12 cellular contexts compared by ENCODE assay signal in the genomic region with DNA sequence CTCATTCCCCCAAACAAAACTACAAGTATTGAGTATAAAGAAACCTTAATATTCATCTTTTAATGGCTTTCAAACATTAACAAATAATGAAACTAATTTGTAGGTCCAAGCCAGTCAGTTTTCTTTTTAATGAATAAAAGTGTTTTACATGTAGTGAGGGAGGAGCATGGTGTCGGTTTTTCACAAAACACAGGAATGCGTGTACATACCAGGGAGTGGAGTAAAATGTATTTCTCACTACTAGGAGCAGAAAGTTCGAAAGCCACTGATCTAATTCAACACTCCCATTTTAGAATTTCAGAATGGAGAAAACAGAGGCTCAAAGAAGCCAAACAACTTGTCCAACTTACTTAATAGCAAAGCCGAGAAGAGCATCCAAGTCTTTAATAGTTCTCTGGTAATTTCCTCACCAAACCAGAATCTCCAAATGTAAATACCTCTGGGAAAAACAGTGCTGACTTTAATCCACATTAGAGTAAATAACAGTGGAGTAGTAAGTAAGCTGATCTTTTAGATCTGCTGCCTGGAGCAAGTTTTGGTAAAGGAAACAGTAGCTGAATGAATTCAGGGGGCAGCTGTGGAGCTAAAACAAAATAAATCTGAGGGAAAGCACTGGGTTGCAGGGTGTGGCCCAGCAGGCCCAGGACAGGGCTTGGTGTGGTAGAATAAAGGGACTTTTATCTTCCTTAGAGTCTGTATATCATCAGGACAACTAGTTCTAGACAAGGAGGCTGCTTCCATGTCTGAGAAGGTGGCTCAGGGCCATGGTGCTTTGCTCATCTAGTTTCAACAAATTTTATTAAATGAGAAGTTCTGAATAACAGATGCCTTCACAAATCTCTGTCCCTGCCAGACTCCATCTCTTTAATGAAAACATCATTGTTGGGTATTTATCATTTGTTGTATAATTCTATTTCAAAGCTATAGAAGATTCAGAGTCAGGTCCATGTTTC. TPM values are rescaled to one million over a fixed set of nuclear protein-coding genes. Genes with fewer than 3 reads are reported as not detected.
DNase-seq lines count a peak whose midpoint lies in the region; ATAC-seq and TF ChIP-seq lines count a peak whose summit lies in the region.
"Had no signal": no experiment of that assay in that cellular context is flagged by ENCODE, and none has a peak within 500 bp of the region (broad histone marks: within the 10 kb centered on the region; RNA-seq: fewer than 3 reads in every experiment).

No MANE protein-coding gene starts in this region.

- H3K27me3 ChIP-seq in breast epithelium (no peaks in the 10 kb centered on the region), lung (ENCODE audit: control insufficient read depth, insufficient read depth) (no peaks in the 10 kb centered on the region), upper lobe of right lung (no peaks in the 10 kb centered on the region)

- H3K36me3 ChIP-seq in breast epithelium (no peaks in the 10 kb centered on the region), lung (ENCODE audit: control insufficient read depth in 2 of 2, insufficient read depth in 2 of 2, low read length in 2 of 2) (no peaks in the 10 kb centered on the region), upper lobe of right lung (no peaks in the 10 kb centered on the region)

- TF ChIP-seq POLR2A in breast epithelium (IDR thresholded peaks at IDR 0.05), result no peak

- peaks cover 85% of the 10 kb centered on the region for H3K4me1 Mint-ChIP-seq in activated naive CD8-positive, alpha-beta T cell (ENCODE audit: low read depth)
- peaks cover 75% of the 10 kb centered on the region for H3K4me1 Mint-ChIP-seq in activated naive CD8-positive, alpha-beta T cell treated with anti-CD3 and anti-CD28 coated beads for 36 hours

- TF ChIP-seq CTCF in breast epithelium (IDR thresholded peaks at IDR 0.05) (no peak), lung (IDR thresholded peaks at IDR 0.05; ENCODE audit: control extremely low read depth, extremely low read depth) (no peak), upper lobe of right lung (IDR thresholded peaks at IDR 0.05) (no peak), GM13976 (IDR thresholded peaks at IDR 0.05; ENCODE audit: borderline replicate concordance, control extremely low read depth, extremely low read depth, insufficient read depth, missing control alignments) (no peak)

- intact Hi-C loops in breast epithelium (cut with DNase I; ENCODE audit: low total_unique reads) (no loop called here), upper lobe of right lung (cut with DNase I) (no loop called here)

- H3K4me1 ChIP-seq in breast epithelium, result peaks cover 0 to 18% of the 10 kb centered on the region in 2 donors
- peaks cover 14 to 41% of the 10 kb centered on the region in 2 donors for H3K4me1 ChIP-seq in lung (ENCODE audit: control insufficient read depth in 2 of 2, insufficient read depth in 2 of 2, low read length in 2 of 2)
- peaks cover 45% of the 10 kb centered on the region for H3K4me1 ChIP-seq in upper lobe of right lung

- H3K27ac Mint-ChIP-seq in activated naive CD8-positive, alpha-beta T cell, result peak overlapping the region; percentile 35
- no peak overlapping the region for H3K27ac Mint-ChIP-seq in activated naive CD8-positive, alpha-beta T cell treated with anti-CD3 and anti-CD28 coated beads for 36 hours

- peak overlapping the region; percentile 71 to 83 for H3K27ac ChIP-seq in breast epithelium
- H3K27ac ChIP-seq in lung (ENCODE audit: low read depth in 1 of 2, low read length in 1 of 2), result peak overlapping the region in 1 of 2 donors; percentile 70
- H3K27ac ChIP-seq in upper lobe of right lung, result peak overlapping the region; percentile 43

- H3K9me3 Mint-ChIP-seq in activated naive CD8-positive, alpha-beta T cell (ENCODE audit: low read depth), result no peaks in the 10 kb centered on the region
- H3K9me3 Mint-ChIP-seq in activated naive CD8-positive, alpha-beta T cell treated with anti-CD3 and anti-CD28 coated beads for 36 hours, result no peaks in the 10 kb centered on the region
- H3K9me3 Mint-ChIP-seq: H9 had no signal

- H3K4me3 ChIP-seq in breast epithelium, result no peak overlapping the region
- no peak overlapping the region for H3K4me3 ChIP-seq in lung
- H3K4me3 ChIP-seq in upper lobe of right lung, result no peak overlapping the region

- H3K9me3 ChIP-seq in breast epithelium (no peaks in the 10 kb centered on the region), lung (ENCODE audit: control insufficient read depth in 2 of 2, insufficient read depth in 1 of 2, low read length in 1 of 2) (no peaks in the 10 kb centered on the region), upper lobe of right lung (no peaks in the 10 kb centered on the region)

- peaks cover 13% of the 10 kb centered on the region for H3K36me3 Mint-ChIP-seq in activated naive CD8-positive, alpha-beta T cell
- peaks cover 58% of the 10 kb centered on the region for H3K36me3 Mint-ChIP-seq in activated naive CD8-positive, alpha-beta T cell treated with anti-CD3 and anti-CD28 coated beads for 36 hours

- no peak for DNase-seq in activated naive CD8-positive, alpha-beta T cell treated with anti-CD3 and anti-CD28 coated beads for 36 hours
- DNase-seq in breast epithelium (ENCODE audit: low spot score in 2 of 2) (peak in 1 of 2 donors; percentile 13), lung (ENCODE audit: low spot score) (peak; percentile 25), upper lobe of right lung (no peak), iPS-NIHi11 (ENCODE audit: low spot score) (no peak), GM13976 (ENCODE audit: low spot score) (no peak)
- DNase-seq: aorta, H9, NCI-H510A treated with DMSO at 0.1 percent for 48 hours, retina had no signal

- no peak overlapping the region for H3K4me3 Mint-ChIP-seq in activated naive CD8-positive, alpha-beta T cell
- H3K4me3 Mint-ChIP-seq in activated naive CD8-positive, alpha-beta T cell treated with anti-CD3 and anti-CD28 coated beads for 36 hours, result no peak overlapping the region
- H3K4me3 Mint-ChIP-seq: H9 had no signal

- H3K27me3 Mint-ChIP-seq in activated naive CD8-positive, alpha-beta T cell, result no peaks in the 10 kb centered on the region
- H3K27me3 Mint-ChIP-seq in activated naive CD8-positive, alpha-beta T cell treated with anti-CD3 and anti-CD28 coated beads for 36 hours, result no peaks in the 10 kb centered on the region

- WGBS in lung, 2 donors, result 47 to 52% methylated on average over 4 of the region's 4 CpGs

- ATAC-seq in lung (ENCODE audit: insufficient read depth, low FRiP score) (no peak), upper lobe of right lung (no peak), HG03095 (IDR thresholded peaks at IDR 0.05; ENCODE audit: unreplicated experiment) (no peak)

- in situ Hi-C loops in GM13976 (cut with MboI; ENCODE audit: low sequenced_read_pairs, unreplicated experiment), result no loop called here

RNA-seq across cellular contexts. Expression of a gene that starts 7.8 kb away (rescaled TPM):
- total RNA-seq in activated naive CD8-positive, alpha-beta T cell treated with anti-CD3 and anti-CD28 coated beads for 36 hours, result 100 to 1,000 TPM; 277 to 295 TPM
- total RNA-seq in breast epithelium (10 to 100 TPM; 57.0 to 63.4 (median 62.8) TPM), lung (100 to 1,000 TPM; 105 to 197 TPM), upper lobe of right lung (114 TPM)
- 100 to 1,000 TPM; 109 to 117 TPM for polyA plus RNA-seq in lung
